ENCODE assay signal across 1 cellular context in the genomic region with DNA sequence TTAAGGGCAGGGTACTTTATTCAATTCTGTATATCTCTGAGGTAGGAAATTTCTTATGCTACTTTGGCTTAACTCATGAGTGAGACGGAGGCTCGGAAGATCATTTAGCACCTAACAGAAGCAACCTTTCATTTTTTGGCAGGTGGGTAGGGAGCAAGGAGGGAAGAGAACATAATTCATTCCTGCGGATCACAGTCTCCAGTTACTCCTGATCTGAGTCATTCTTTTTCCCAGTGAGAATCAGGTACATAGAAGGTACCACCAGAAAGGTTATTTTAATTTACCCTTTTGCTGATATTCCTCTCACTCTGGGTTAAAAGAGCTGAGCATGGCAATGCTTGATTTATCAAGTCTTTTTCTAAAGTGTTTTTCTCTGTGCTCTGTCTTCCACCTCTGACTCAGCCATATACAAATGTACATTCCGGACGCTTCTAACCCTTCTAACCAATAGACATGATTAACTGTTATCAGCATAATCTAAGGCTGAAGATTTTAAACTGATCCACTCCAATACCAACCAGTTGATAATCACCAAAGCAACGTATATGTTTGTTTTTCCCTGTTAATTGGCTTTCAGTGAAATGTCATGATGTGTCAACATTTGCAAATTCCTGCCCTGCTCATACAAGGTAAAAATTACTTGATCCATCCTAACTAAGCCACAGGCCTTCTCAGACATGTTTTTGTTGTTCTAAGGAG.
TF ChIP-seq lines count a peak whose summit lies in the region.

No MANE protein-coding gene starts in this region.

TF ChIP-seq in IMR-90, 13 proteins besides CTCF, POLR2A, EP300 and RAD21 (continued from another document):
- no peak for TF ChIP-seq USF2 (IDR thresholded peaks at IDR 0.05; ENCODE audit: low read depth, low read length)
- TF ChIP-seq FOS (IDR thresholded peaks at IDR 0.05; ENCODE audit: low read depth, low read length) = no peak
- no peak for TF ChIP-seq NFE2L2 (IDR thresholded peaks at IDR 0.05; ENCODE audit: low read depth, low read length)
- TF ChIP-seq CHD1 (IDR thresholded peaks at IDR 0.05; ENCODE audit: low read depth, low read length) = no peak
- no peak for TF ChIP-seq CEBPB (IDR thresholded peaks at IDR 0.05; ENCODE audit: low read depth, low read length)
- TF ChIP-seq RCOR1 (IDR thresholded peaks at IDR 0.05; ENCODE audit: insufficient replicate concordance, low read length) = no peak
- no peak for TF ChIP-seq ELK1 (IDR thresholded peaks at IDR 0.05; ENCODE audit: borderline replicate concordance, low read depth, low read length)
